1 cellular context compared by ENCODE assay signal in the genomic region with DNA sequence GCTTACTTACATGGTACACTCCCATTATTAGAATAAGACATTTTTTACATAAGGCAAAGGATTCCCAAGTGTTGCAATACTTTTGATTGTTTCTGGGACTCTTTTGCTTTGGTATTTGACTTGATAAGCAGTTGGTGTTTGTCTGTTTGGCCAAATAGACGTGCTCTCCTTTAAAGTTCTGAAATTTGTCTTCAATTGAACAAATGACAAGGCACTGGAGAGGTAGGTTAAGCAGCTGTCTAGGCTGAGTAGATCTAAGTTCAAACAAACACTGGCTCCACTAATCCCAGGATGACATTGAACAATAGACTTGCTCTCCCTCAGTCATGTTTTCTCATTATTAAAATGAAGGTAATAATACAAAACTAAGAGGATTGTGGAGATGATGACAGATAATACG.
TF ChIP-seq lines count a peak whose summit lies in the region.

No MANE protein-coding gene starts in this region.

TF ChIP-seq in HepG2, 621 proteins besides CTCF, POLR2A, EP300 and RAD21 (continued from another document and continues in another):
- TF ChIP-seq, protein P1, sequence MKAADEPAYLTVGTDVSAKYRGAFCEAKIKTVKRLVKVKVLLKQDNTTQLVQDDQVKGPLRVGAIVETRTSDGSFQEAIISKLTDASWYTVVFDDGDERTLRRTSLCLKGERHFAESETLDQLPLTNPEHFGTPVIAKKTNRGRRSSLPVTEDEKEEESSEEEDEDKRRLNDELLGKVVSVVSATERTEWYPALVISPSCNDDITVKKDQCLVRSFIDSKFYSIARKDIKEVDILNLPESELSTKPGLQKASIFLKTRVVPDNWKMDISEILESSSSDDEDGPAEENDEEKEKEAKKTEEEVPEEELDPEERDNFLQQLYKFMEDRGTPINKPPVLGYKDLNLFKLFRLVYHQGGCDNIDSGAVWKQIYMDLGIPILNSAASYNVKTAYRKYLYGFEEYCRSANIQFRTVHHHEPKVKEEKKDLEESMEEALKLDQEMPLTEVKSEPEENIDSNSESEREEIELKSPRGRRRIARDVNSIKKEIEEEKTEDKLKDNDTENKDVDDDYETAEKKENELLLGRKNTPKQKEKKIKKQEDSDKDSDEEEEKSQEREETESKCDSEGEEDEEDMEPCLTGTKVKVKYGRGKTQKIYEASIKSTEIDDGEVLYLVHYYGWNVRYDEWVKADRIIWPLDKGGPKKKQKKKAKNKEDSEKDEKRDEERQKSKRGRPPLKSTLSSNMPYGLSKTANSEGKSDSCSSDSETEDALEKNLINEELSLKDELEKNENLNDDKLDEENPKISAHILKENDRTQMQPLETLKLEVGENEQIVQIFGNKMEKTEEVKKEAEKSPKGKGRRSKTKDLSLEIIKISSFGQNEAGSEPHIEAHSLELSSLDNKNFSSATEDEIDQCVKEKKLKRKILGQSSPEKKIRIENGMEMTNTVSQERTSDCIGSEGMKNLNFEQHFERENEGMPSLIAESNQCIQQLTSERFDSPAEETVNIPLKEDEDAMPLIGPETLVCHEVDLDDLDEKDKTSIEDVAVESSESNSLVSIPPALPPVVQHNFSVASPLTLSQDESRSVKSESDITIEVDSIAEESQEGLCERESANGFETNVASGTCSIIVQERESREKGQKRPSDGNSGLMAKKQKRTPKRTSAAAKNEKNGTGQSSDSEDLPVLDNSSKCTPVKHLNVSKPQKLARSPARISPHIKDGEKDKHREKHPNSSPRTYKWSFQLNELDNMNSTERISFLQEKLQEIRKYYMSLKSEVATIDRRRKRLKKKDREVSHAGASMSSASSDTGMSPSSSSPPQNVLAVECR (CRISPR knock-in tag; IDR thresholded peaks at IDR 0.05; ENCODE audit: borderline replicate concordance): no peak
- TF ChIP-seq, protein P2, sequence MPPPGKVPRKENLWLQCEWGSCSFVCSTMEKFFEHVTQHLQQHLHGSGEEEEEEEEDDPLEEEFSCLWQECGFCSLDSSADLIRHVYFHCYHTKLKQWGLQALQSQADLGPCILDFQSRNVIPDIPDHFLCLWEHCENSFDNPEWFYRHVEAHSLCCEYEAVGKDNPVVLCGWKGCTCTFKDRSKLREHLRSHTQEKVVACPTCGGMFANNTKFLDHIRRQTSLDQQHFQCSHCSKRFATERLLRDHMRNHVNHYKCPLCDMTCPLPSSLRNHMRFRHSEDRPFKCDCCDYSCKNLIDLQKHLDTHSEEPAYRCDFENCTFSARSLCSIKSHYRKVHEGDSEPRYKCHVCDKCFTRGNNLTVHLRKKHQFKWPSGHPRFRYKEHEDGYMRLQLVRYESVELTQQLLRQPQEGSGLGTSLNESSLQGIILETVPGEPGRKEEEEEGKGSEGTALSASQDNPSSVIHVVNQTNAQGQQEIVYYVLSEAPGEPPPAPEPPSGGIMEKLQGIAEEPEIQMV (CRISPR knock-in tag; IDR thresholded peaks at IDR 0.05; ENCODE audit: low read depth): no peak
- TF ChIP-seq, protein P3, sequence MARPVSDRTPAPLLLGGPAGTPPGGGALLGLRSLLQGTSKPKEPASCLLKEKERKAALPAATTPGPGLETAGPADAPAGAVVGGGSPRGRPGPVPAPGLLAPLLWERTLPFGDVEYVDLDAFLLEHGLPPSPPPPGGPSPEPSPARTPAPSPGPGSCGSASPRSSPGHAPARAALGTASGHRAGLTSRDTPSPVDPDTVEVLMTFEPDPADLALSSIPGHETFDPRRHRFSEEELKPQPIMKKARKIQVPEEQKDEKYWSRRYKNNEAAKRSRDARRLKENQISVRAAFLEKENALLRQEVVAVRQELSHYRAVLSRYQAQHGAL (CRISPR knock-in tag; IDR thresholded peaks at IDR 0.05; ENCODE audit: not compliant biosample characterization): no peak
- TF ChIP-seq ZKSCAN8 (CRISPR knock-in tag; IDR thresholded peaks at IDR 0.05; ENCODE audit: borderline replicate concordance) (peak; percentile 71; the same call in 1 of the 2 replicates), CENPX (CRISPR knock-in tag; IDR thresholded peaks at IDR 0.05) (no peak), GPN1 (CRISPR knock-in tag; IDR thresholded peaks at IDR 0.05; ENCODE audit: borderline replicate concordance) (no peak), ATAD3A (CRISPR knock-in tag; IDR thresholded peaks at IDR 0.05) (no peak), NFRKB (IDR thresholded peaks at IDR 0.05) (no peak), KLF16 (CRISPR knock-in tag; IDR thresholded peaks at IDR 0.05) (peak in 1 of 2 experiments; percentile 64; a peak in 2 of 4 replicates), TBP (CRISPR knock-in tag; IDR thresholded peaks at IDR 0.05) (no peak), EED (CRISPR knock-in tag; IDR thresholded peaks at IDR 0.05) (no peak), POGZ (CRISPR knock-in tag; IDR thresholded peaks at IDR 0.05) (peak; percentile 74; the same call in 1 of the 2 replicates), PRPF4 (IDR thresholded peaks at IDR 0.05; ENCODE audit: low read depth, low read length, poor library complexity, severe bottlenecking) (no peak), TEAD3 (CRISPR knock-in tag; optimal IDR thresholded peaks at IDR 0.05; ENCODE audit: borderline replicate concordance) (peak; percentile 73), ZNF775 (CRISPR knock-in tag; IDR thresholded peaks at IDR 0.05; ENCODE audit: borderline replicate concordance) (no peak), U2AF1 (optimal IDR thresholded peaks at IDR 0.05; ENCODE audit: low read depth, low read length) (no peak), ZNF34 (CRISPR knock-in tag; IDR thresholded peaks at IDR 0.05; ENCODE audit: borderline replicate concordance) (no peak)
- TF ChIP-seq, protein P4, sequence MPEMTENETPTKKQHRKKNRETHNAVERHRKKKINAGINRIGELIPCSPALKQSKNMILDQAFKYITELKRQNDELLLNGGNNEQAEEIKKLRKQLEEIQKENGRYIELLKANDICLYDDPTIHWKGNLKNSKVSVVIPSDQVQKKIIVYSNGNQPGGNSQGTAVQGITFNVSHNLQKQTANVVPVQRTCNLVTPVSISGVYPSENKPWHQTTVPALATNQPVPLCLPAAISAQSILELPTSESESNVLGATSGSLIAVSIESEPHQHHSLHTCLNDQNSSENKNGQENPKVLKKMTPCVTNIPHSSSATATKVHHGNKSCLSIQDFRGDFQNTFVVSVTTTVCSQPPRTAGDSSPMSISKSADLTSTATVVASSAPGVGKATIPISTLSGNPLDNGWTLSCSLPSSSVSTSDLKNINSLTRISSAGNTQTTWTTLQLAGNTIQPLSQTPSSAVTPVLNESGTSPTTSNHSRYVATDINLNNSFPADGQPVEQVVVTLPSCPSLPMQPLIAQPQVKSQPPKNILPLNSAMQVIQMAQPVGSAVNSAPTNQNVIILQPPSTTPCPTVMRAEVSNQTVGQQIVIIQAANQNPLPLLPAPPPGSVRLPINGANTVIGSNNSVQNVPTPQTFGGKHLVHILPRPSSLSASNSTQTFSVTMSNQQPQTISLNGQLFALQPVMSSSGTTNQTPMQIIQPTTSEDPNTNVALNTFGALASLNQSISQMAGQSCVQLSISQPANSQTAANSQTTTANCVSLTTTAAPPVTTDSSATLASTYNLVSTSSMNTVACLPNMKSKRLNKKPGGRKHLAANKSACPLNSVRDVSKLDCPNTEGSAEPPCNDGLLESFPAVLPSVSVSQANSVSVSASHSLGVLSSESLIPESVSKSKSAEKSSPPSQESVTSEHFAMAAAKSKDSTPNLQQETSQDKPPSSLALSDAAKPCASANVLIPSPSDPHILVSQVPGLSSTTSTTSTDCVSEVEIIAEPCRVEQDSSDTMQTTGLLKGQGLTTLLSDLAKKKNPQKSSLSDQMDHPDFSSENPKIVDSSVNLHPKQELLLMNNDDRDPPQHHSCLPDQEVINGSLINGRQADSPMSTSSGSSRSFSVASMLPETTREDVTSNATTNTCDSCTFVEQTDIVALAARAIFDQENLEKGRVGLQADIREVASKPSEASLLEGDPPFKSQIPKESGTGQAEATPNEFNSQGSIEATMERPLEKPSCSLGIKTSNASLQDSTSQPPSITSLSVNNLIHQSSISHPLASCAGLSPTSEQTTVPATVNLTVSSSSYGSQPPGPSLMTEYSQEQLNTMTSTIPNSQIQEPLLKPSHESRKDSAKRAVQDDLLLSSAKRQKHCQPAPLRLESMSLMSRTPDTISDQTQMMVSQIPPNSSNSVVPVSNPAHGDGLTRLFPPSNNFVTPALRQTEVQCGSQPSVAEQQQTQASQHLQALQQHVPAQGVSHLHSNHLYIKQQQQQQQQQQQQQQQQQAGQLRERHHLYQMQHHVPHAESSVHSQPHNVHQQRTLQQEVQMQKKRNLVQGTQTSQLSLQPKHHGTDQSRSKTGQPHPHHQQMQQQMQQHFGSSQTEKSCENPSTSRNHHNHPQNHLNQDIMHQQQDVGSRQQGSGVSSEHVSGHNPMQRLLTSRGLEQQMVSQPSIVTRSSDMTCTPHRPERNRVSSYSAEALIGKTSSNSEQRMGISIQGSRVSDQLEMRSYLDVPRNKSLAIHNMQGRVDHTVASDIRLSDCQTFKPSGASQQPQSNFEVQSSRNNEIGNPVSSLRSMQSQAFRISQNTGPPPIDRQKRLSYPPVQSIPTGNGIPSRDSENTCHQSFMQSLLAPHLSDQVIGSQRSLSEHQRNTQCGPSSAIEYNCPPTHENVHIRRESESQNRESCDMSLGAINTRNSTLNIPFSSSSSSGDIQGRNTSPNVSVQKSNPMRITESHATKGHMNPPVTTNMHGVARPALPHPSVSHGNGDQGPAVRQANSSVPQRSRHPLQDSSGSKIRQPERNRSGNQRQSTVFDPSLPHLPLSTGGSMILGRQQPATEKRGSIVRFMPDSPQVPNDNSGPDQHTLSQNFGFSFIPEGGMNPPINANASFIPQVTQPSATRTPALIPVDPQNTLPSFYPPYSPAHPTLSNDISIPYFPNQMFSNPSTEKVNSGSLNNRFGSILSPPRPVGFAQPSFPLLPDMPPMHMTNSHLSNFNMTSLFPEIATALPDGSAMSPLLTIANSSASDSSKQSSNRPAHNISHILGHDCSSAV (CRISPR knock-in tag; IDR thresholded peaks at IDR 0.05; ENCODE audit: borderline replicate concordance): no peak
- TF ChIP-seq, protein P5, sequence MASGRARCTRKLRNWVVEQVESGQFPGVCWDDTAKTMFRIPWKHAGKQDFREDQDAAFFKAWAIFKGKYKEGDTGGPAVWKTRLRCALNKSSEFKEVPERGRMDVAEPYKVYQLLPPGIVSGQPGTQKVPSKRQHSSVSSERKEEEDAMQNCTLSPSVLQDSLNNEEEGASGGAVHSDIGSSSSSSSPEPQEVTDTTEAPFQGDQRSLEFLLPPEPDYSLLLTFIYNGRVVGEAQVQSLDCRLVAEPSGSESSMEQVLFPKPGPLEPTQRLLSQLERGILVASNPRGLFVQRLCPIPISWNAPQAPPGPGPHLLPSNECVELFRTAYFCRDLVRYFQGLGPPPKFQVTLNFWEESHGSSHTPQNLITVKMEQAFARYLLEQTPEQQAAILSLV (CRISPR knock-in tag; IDR thresholded peaks at IDR 0.05; ENCODE audit: borderline replicate concordance): no peak
- TF ChIP-seq, protein P6, sequence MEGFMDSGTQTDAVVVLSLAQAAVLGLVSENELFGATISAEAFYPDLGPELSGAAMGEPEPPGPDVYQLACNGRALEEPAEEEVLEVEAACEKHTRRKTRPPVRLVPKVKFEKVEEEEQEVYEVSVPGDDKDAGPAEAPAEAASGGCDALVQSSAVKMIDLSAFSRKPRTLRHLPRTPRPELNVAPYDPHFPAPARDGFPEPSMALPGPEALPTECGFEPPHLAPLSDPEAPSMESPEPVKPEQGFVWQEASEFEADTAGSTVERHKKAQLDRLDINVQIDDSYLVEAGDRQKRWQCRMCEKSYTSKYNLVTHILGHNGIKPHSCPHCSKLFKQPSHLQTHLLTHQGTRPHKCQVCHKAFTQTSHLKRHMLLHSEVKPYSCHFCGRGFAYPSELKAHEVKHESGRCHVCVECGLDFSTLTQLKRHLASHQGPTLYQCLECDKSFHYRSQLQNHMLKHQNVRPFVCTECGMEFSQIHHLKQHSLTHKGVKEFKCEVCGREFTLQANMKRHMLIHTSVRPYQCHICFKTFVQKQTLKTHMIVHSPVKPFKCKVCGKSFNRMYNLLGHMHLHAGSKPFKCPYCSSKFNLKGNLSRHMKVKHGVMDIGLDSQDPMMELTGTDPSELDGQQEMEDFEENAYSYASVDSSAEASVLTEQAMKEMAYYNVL (CRISPR knock-in tag; IDR thresholded peaks at IDR 0.05; ENCODE audit: borderline replicate concordance): peak; percentile 76; the same call in 1 of the 2 replicates
- TF ChIP-seq, protein P7, sequence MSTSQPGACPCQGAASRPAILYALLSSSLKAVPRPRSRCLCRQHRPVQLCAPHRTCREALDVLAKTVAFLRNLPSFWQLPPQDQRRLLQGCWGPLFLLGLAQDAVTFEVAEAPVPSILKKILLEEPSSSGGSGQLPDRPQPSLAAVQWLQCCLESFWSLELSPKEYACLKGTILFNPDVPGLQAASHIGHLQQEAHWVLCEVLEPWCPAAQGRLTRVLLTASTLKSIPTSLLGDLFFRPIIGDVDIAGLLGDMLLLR (CRISPR knock-in tag; IDR thresholded peaks at IDR 0.05): no peak
- TF ChIP-seq, protein P8, sequence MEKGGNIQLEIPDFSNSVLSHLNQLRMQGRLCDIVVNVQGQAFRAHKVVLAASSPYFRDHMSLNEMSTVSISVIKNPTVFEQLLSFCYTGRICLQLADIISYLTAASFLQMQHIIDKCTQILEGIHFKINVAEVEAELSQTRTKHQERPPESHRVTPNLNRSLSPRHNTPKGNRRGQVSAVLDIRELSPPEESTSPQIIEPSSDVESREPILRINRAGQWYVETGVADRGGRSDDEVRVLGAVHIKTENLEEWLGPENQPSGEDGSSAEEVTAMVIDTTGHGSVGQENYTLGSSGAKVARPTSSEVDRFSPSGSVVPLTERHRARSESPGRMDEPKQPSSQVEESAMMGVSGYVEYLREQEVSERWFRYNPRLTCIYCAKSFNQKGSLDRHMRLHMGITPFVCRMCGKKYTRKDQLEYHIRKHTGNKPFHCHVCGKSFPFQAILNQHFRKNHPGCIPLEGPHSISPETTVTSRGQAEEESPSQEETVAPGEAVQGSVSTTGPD (CRISPR knock-in tag; IDR thresholded peaks at IDR 0.05): no peak
- TF ChIP-seq, protein P9, sequence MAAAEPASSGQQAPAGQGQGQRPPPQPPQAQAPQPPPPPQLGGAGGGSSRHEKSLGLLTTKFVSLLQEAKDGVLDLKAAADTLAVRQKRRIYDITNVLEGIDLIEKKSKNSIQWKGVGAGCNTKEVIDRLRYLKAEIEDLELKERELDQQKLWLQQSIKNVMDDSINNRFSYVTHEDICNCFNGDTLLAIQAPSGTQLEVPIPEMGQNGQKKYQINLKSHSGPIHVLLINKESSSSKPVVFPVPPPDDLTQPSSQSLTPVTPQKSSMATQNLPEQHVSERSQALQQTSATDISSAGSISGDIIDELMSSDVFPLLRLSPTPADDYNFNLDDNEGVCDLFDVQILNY (CRISPR knock-in tag; conservative IDR thresholded peaks at IDR 0.05): no peak
- TF ChIP-seq, protein P10, sequence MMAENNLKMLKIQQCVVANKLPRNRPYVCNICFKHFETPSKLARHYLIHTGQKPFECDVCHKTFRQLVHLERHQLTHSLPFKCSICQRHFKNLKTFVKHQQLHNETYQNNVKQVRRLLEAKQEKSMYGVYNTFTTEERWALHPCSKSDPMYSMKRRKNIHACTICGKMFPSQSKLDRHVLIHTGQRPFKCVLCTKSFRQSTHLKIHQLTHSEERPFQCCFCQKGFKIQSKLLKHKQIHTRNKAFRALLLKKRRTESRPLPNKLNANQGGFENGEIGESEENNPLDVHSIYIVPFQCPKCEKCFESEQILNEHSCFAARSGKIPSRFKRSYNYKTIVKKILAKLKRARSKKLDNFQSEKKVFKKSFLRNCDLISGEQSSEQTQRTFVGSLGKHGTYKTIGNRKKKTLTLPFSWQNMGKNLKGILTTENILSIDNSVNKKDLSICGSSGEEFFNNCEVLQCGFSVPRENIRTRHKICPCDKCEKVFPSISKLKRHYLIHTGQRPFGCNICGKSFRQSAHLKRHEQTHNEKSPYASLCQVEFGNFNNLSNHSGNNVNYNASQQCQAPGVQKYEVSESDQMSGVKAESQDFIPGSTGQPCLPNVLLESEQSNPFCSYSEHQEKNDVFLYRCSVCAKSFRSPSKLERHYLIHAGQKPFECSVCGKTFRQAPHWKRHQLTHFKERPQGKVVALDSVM (CRISPR knock-in tag; IDR thresholded peaks at IDR 0.05): no peak
